Comparison of ENCODE assay signal across 22 cellular contexts in the genomic region with DNA sequence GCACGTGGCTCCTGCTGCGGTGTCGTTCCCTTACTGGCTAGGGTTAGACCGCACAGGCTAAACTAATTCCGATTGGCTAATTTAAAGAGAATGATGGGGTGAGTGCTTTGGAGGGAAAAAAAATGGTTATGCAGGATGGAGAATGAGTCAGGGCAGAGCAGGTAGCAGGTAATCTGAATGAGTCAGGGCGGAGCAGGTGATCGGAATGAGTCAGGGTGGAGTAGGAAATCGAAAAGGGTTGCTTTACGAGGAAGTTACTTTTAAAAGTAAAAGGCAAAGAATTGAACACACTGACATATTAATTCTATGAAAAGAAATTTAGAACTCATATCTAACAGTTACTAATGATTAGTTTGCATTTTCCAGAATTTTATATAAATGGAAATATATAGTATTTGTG.
"Had no signal": no experiment of that assay in that cellular context is flagged by ENCODE, and none has a peak within 500 bp of the region (broad histone marks: within the 10 kb centered on the region; RNA-seq: fewer than 3 reads in every experiment).

No MANE protein-coding gene starts in this region.

- H3K27me3 Mint-ChIP-seq: activated naive CD8-positive, alpha-beta T cell treated with anti-CD3 and anti-CD28 coated beads, Interleukin-2, amount 50 U/mL, for 24 hours; central memory CD8-positive, alpha-beta T cell; memory B cell; naive thymus-derived CD4-positive, alpha-beta T cell had no signal

- H3K36me3 Mint-ChIP-seq: memory B cell had no signal

- H3K27ac ChIP-seq: heart left ventricle, pancreas, prostate gland, testis, transverse colon had no signal

- H3K4me3 ChIP-seq: heart left ventricle, pancreas, prostate gland, testis, transverse colon had no signal

- H3K9me3 Mint-ChIP-seq: activated naive CD4-positive, alpha-beta T cell treated with anti-CD3 and anti-CD28 coated beads for 36 hours; central memory CD8-positive, alpha-beta T cell; memory B cell had no signal

- H3K27me3 ChIP-seq: heart left ventricle, pancreas, testis, transverse colon had no signal

- DNase-seq: activated CD4-positive, alpha-beta T cell treated with anti-CD3 and anti-CD28 coated beads for 4 hours; activated CD4-positive, alpha-beta T cell treated with anti-CD3 and anti-CD28 coated beads, Interleukin-2, amount 50 U/mL, for 4 hours; activated CD4-positive, CD25-positive, alpha-beta regulatory T cell; activated effector memory CD4-positive, alpha-beta T cell treated with Interleukin-2 at 50 U/mL for 16 hours; activated naive CD4-positive, alpha-beta T cell treated with anti-CD3 and anti-CD28 coated beads for 36 hours; activated naive CD8-positive, alpha-beta T cell treated with anti-CD3 and anti-CD28 coated beads, Interleukin-2, amount 50 U/mL, for 24 hours; activated T-cell treated with anti-CD3 and anti-CD28 coated beads for 4 hours; amygdala; dermis blood vessel endothelial cell; effector CD4-positive, alpha-beta T cell; heart left ventricle; midbrain; naive thymus-derived CD4-positive, alpha-beta T cell; pancreas; stimulated activated CD4-positive, alpha-beta T cell treated with anti-CD3 and anti-CD28 coated beads, Interleukin-15, amount 100 ng/mL, for 24 hours; stimulated activated naive CD8-positive, alpha-beta T cell treated with anti-CD3 and anti-CD28 coated beads, Interleukin-15, Interleukin-2, amounts not matched to agents 100 U/mL and 50 U/mL, for 24 hours; testis; transverse colon had no signal

- H3K27ac Mint-ChIP-seq: activated naive CD4-positive, alpha-beta T cell treated with anti-CD3 and anti-CD28 coated beads for 36 hours; activated naive CD8-positive, alpha-beta T cell treated with anti-CD3 and anti-CD28 coated beads, Interleukin-2, amount 50 U/mL, for 24 hours; memory B cell had no signal

- ATAC-seq: activated naive CD8-positive, alpha-beta T cell treated with anti-CD3 and anti-CD28 coated beads, Interleukin-2, amount 50 U/mL, for 24 hours; heart left ventricle; naive thymus-derived CD4-positive, alpha-beta T cell; pancreas; stimulated activated naive CD8-positive, alpha-beta T cell treated with anti-CD3 and anti-CD28 coated beads, Interleukin-15, Interleukin-2, amounts not matched to agents 100 U/mL and 50 U/mL, for 24 hours had no signal

- FAIRE-seq: pancreas, urothelium cell line had no signal

- H3K4me3 Mint-ChIP-seq: activated naive CD4-positive, alpha-beta T cell treated with anti-CD3 and anti-CD28 coated beads for 36 hours; activated naive CD8-positive, alpha-beta T cell treated with anti-CD3 and anti-CD28 coated beads, Interleukin-2, amount 50 U/mL, for 24 hours; central memory CD8-positive, alpha-beta T cell; memory B cell; naive thymus-derived CD4-positive, alpha-beta T cell had no signal

- H3K4me1 ChIP-seq: prostate gland, testis, transverse colon had no signal

- H3K4me1 Mint-ChIP-seq: central memory CD8-positive, alpha-beta T cell had no signal

- H3K36me3 ChIP-seq: heart left ventricle, pancreas, prostate gland, transverse colon had no signal

- H3K9me3 ChIP-seq: heart left ventricle, pancreas, prostate gland, testis, transverse colon had no signal
